Comparison of ENCODE assay signal across 1 cellular context in the genomic region with DNA sequence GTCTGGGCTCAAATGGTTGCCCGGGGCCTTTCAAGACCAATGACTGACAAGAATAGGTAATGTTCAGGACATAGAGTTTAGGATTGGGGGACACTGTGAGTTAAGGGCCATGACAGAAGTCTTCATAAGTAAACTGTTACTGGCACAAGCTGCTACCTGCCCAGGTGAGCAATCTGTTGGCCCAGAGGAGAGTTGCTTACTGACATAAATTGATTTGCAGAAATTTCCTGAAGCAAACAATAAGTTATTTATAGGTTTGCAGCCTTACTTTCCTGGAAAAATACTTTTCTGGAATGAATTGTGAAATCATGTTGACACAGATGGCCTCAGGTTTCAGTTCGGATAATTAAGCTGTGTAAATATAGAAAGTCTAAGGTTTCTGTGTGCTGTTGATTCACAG.
TF ChIP-seq lines count a peak whose summit lies in the region.
"Not testable (repeated sequence)": the region's sequence is repeated elsewhere in the genome, so short reads cannot be mapped to it uniquely, and the experiment has no call there.

No MANE protein-coding gene starts in this region.

TF ChIP-seq in K562, 482 proteins besides CTCF, POLR2A, EP300 and RAD21:
- TF ChIP-seq ARID1B (IDR thresholded peaks at IDR 0.05) (peak; percentile 74), LEF1 (IDR thresholded peaks at IDR 0.05) (peak; percentile 66; the same call in 1 of the 2 replicates), TAL1 (IDR thresholded peaks at IDR 0.05) (peak; percentile 58), SMARCA4 (IDR thresholded peaks at IDR 0.05) (peak; percentile 55; the same call in 1 of the 2 replicates), FOXA1 (IDR thresholded peaks at IDR 0.05; ENCODE audit: borderline replicate concordance) (peak; percentile 91), TCF3 (CRISPR knock-in tag; IDR thresholded peaks at IDR 0.05) (peak; percentile 58), CEBPG (tag; conservative IDR thresholded peaks at IDR 0.05 in 1 of 2, IDR thresholded peaks at IDR 0.05 in 1 of 2) (peak; percentile 62 to 86; a peak in 3 of 4 replicates), CBFA2T3 (IDR thresholded peaks at IDR 0.05) (peak; percentile 40; the same call in 1 of the 2 replicates), FOXA3 (CRISPR knock-in tag; conservative IDR thresholded peaks at IDR 0.05 in 1 of 2, IDR thresholded peaks at IDR 0.05 in 1 of 2) (peak; percentile 83 to 100; a peak in 3 of 4 replicates), MEIS2 (IDR thresholded peaks at IDR 0.05; ENCODE audit: partially characterized antibody) (peak; percentile 37), CEBPB (tag; IDR thresholded peaks at IDR 0.05) (peak; percentile 89), SOX6 (IDR thresholded peaks at IDR 0.05) (peak; percentile 63; the same call in 1 of the 2 replicates), MEF2D (tag; conservative IDR thresholded peaks at IDR 0.05; ENCODE audit: low read depth) (0 out of 2 replicates have a peak, but pooled peaks have one; percentile 49)
- TF ChIP-seq, protein P1, sequence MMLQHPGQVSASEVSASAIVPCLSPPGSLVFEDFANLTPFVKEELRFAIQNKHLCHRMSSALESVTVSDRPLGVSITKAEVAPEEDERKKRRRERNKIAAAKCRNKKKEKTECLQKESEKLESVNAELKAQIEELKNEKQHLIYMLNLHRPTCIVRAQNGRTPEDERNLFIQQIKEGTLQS (IDR thresholded peaks at IDR 0.05) = 0 out of 2 replicates have a peak, but pooled peaks have one; percentile 8
- TF ChIP-seq, protein P1 (CRISPR knock-in tag; conservative IDR thresholded peaks at IDR 0.05) = not testable (repeated sequence)
- TF ChIP-seq, protein P2, sequence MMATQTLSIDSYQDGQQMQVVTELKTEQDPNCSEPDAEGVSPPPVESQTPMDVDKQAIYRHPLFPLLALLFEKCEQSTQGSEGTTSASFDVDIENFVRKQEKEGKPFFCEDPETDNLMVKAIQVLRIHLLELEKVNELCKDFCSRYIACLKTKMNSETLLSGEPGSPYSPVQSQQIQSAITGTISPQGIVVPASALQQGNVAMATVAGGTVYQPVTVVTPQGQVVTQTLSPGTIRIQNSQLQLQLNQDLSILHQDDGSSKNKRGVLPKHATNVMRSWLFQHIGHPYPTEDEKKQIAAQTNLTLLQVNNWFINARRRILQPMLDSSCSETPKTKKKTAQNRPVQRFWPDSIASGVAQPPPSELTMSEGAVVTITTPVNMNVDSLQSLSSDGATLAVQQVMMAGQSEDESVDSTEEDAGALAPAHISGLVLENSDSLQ (IDR thresholded peaks at IDR 0.05) = 0 out of 2 replicates have a peak, but pooled peaks have one; percentile 27
- TF ChIP-seq CEBPG (CRISPR knock-in tag; IDR thresholded peaks at IDR 0.05) = not testable (repeated sequence)
